Comparison of ENCODE assay signal across 17 cellular contexts in the genomic region with DNA sequence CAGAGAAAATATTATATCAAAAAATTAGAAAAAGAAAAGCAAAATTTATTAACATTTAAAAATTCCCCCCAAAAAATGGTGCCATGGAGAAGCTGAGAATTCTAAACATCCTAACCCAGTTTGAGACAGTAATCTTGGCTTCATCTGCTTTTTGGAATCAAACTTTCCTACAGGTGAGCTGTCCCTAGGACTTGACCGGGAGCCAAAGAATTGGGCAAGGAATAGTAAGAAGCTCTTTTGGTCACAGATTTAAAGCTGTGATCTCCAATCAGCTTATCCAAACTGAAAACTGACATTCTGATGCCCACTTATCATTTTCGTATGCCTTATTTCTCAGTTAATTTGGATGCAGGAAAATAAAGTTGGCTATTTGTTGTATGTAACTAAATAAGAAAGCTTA.
DNase-seq lines count a peak whose midpoint lies in the region; ATAC-seq and TF ChIP-seq lines count a peak whose summit lies in the region.
"Had no signal": no experiment of that assay in that cellular context is flagged by ENCODE, and none has a peak within 500 bp of the region (broad histone marks: within the 10 kb centered on the region; RNA-seq: fewer than 3 reads in every experiment).

No MANE protein-coding gene starts in this region.

- 48% methylated on average over 2 of the region's 2 CpGs for WGBS in mammary epithelial cell (ENCODE audit: low coverage, missing lambda C conversion rate)
- 85 to 94% (median 87%) methylated on average over 2 of the region's 2 CpGs for WGBS in psoas muscle, 3 donors

- peaks cover 9% of the 10 kb centered on the region for H3K9me3 Mint-ChIP-seq in MCF 10A (ENCODE audit: unreplicated experiment)
- H3K9me3 Mint-ChIP-seq: CD4-positive, alpha-beta T cell; CD8-positive, alpha-beta T cell had no signal

- no peak overlapping the region for H3K9ac ChIP-seq in mammary epithelial cell (ENCODE audit: insufficient read depth, low read length)
- H3K9ac ChIP-seq: BLaER1 treated with 17β-estradiol and CSF1 and Interleukin-3, amounts not matched to agents 10 nM and 100 nM had no signal

- H3K4me2 ChIP-seq in mammary epithelial cell (ENCODE audit: insufficient read depth, low read depth, low read length) = no peak overlapping the region
- H3K4me2 ChIP-seq: A549; BLaER1 treated with 17β-estradiol and CSF1 and Interleukin-3, amounts not matched to agents 10 nM and 100 nM had no signal

- H3K36me3 Mint-ChIP-seq in MCF 10A (ENCODE audit: insufficient read depth, unreplicated experiment) = no peaks in the 10 kb centered on the region
- H3K36me3 Mint-ChIP-seq: CD8-positive, alpha-beta T cell had no signal

- intact Hi-C loops in MCF 10A (cut with micrococcal nuclease) (no loop called here), mammary epithelial cell (cut with micrococcal nuclease) (no loop called here), psoas muscle (cut with DNase I) (loop anchor here in 1 of 2 donors (5.0 kb wide), 1 partner anchor 615 kb away; no protein-coding TSS in a partner anchor)

- TF ChIP-seq CTCF in MCF 10A (IDR thresholded peaks at IDR 0.05; ENCODE audit: unreplicated experiment) (no peak), mammary epithelial cell (conservative IDR thresholded peaks at IDR 0.05 in 1 of 2, IDR thresholded peaks at IDR 0.05 in 1 of 2; ENCODE audit: extremely low read depth in 1 of 2, insufficient read depth in 1 of 2, low read depth in 1 of 2, low read length in 2 of 2) (no peak), psoas muscle (IDR thresholded peaks at IDR 0.05) (no peak)

- POLR2A ChIA-PET in MCF 10A (lab: Yijun Ruan, JAX) = interaction anchor here (0.6 to 0.7 kb wide), 2 partner anchors 9 to 31 kb away, joined by 3 read pairs; no protein-coding TSS in a partner anchor

- BruUV-seq in MCF 10A (replicated peaks; lab: Mats Ljungman, UMichigan) (no TSS peak), mammary epithelial cell (replicated peaks; lab: Mats Ljungman, UMichigan) (no TSS peak)

- CTCF ChIA-PET in MCF 10A (lab: Yijun Ruan, JAX) (interaction anchor here (0.9 kb wide), 1 partner anchor 10 kb away, joined by 3 read pairs; no protein-coding TSS in a partner anchor), mammary epithelial cell (lab: Charles Lee; ENCODE audit: low non-redundant PET) (no interaction called here)

- H3K4me1 Mint-ChIP-seq in MCF 10A (ENCODE audit: insufficient read depth, unreplicated experiment) = peaks cover 16% of the 10 kb centered on the region

- no peak overlapping the region for H3K4me3 Mint-ChIP-seq in MCF 10A (ENCODE audit: unreplicated experiment)
- H3K4me3 Mint-ChIP-seq: B cell; CD4-positive, alpha-beta T cell; CD8-positive, alpha-beta T cell had no signal

- H2AFZ ChIP-seq in mammary epithelial cell (ENCODE audit: low read depth, low read length) = no peak overlapping the region

- H3K4me3 ChIP-seq in mammary epithelial cell (replicated peaks in 1 of 3; ENCODE audit: insufficient read depth in 1 of 3, low read depth in 2 of 3, low read length in 3 of 3) = no peak overlapping the region
- no peak overlapping the region for H3K4me3 ChIP-seq in psoas muscle
- H3K4me3 ChIP-seq: A549; BLaER1 treated with 17β-estradiol and CSF1 and Interleukin-3, amounts not matched to agents 10 nM and 100 nM had no signal

- no peaks in the 10 kb centered on the region for H3K27me3 Mint-ChIP-seq in MCF 10A (ENCODE audit: insufficient read depth, unreplicated experiment)
- H3K27me3 Mint-ChIP-seq: CD4-positive, alpha-beta T cell had no signal

- H3K27me3 ChIP-seq in mammary epithelial cell (ENCODE audit: insufficient read depth, low read length) (no peaks in the 10 kb centered on the region), psoas muscle (ENCODE audit: insufficient read depth in 3 of 3, low read length in 2 of 3) (no peaks in the 10 kb centered on the region)
- H3K27me3 ChIP-seq: BLaER1 treated with 17β-estradiol and CSF1 and Interleukin-3, amounts not matched to agents 10 nM and 100 nM had no signal

- in situ Hi-C loops in mammary epithelial cell (cut with MboI; ENCODE audit: low sequenced_read_pairs in 2 of 2) = no loop called here

- H3K27ac ChIP-seq in mammary epithelial cell (ENCODE audit: insufficient read depth, low read depth, low read length) = no peak overlapping the region
- no peak overlapping the region for H3K27ac ChIP-seq in psoas muscle
- H3K27ac ChIP-seq: 22Rv1; A549; BLaER1 treated with 17β-estradiol and CSF1 and Interleukin-3, amounts not matched to agents 10 nM and 100 nM; C4-2B had no signal

- H3K36me3 ChIP-seq in mammary epithelial cell (ENCODE audit: insufficient read depth, low read length) = no peaks in the 10 kb centered on the region
- H3K36me3 ChIP-seq in psoas muscle (ENCODE audit: insufficient read depth in 1 of 2, low read depth in 1 of 2) = no peaks in the 10 kb centered on the region
- H3K36me3 ChIP-seq: BLaER1 treated with 17β-estradiol and CSF1 and Interleukin-3, amounts not matched to agents 10 nM and 100 nM had no signal

- H3K4me1 ChIP-seq in mammary epithelial cell (ENCODE audit: insufficient read depth, low read length) (no peaks in the 10 kb centered on the region), psoas muscle (no peaks in the 10 kb centered on the region)
- H3K4me1 ChIP-seq: A549 had no signal

- no peak overlapping the region for H3K27ac Mint-ChIP-seq in MCF 10A (ENCODE audit: low read depth, unreplicated experiment)
- H3K27ac Mint-ChIP-seq: B cell; CD4-positive, alpha-beta T cell; CD8-positive, alpha-beta T cell had no signal

- peaks cover 18% of the 10 kb centered on the region for H3K9me3 ChIP-seq in mammary epithelial cell (replicated peaks; ENCODE audit: insufficient read depth, low read length)
- H3K9me3 ChIP-seq in psoas muscle = no peaks in the 10 kb centered on the region
- H3K9me3 ChIP-seq: A549; BLaER1 treated with 17β-estradiol and CSF1 and Interleukin-3, amounts not matched to agents 10 nM and 100 nM; Caco-2 had no signal

- ATAC-seq in psoas muscle = no peak
- ATAC-seq: A549; CD8-positive, alpha-beta T cell had no signal

- peak; percentile 8 for DNase-seq in MCF 10A (ENCODE audit: unreplicated experiment)
- no peak for DNase-seq in mammary epithelial cell
- peak; percentile 49 for DNase-seq in cerebellum (ENCODE audit: low spot score)
- DNase-seq in psoas muscle = no peak
- no peak for DNase-seq in GDM1 (lab: John Stamatoyannopoulos, UW)
- DNase-seq: AML-193; Caco-2; Calu3; CD4-positive, alpha-beta T cell; CD8-positive, alpha-beta T cell; DMS79 treated with DMSO at 0.1 percent for 48 hours; GF-D8 had no signal

- no peaks in the 10 kb centered on the region for H3K79me2 ChIP-seq in mammary epithelial cell (ENCODE audit: insufficient read depth, low read length)

- dilution Hi-C loops in mammary epithelial cell (cut with HindIII; ENCODE audit: low sequenced_read_pairs) = no loop called here

- no peaks in the 10 kb centered on the region for H4K20me1 ChIP-seq in mammary epithelial cell (ENCODE audit: insufficient read depth, low read length)
- H4K20me1 ChIP-seq: BLaER1 treated with 17β-estradiol and CSF1 and Interleukin-3, amounts not matched to agents 10 nM and 100 nM had no signal

Comparison
In these comparisons a context has a peak if more than half of its experiments do, and no peak if none do; other contexts are left out.
1. DNase-seq: peak in MCF 10A (single experiment) and cerebellum (single experiment); none in mammary epithelial cell (single experiment), psoas muscle (0 of 2) and GDM1 (single experiment).